In genomic region chr2:99488999-99489757, GRCh38 we compare ENCODE assay signal across 8 cellular contexts. TPM values are rescaled to one million over a fixed set of nuclear protein-coding genes. Genes with fewer than 3 reads are reported as not detected.
DNase-seq lines count a peak whose midpoint lies in the region; ATAC-seq and TF ChIP-seq lines count a peak whose summit lies in the region.

No MANE protein-coding gene starts in this region.

- H3K27me3 ChIP-seq in DOHH2 (ENCODE audit: control insufficient read depth, low read length) (0 out of 2 replicates have a peak, but pooled peaks cover 3% of the 10 kb centered on the region), HUES64 (ENCODE audit: insufficient read depth, low read length) (no peaks in the 10 kb centered on the region), brain microvascular endothelial cell (replicated peaks) (no peaks in the 10 kb centered on the region), iPS-18a (ENCODE audit: control insufficient read depth, insufficient read depth, low read length) (no peaks in the 10 kb centered on the region)

- peaks cover 5% of the 10 kb centered on the region for H3K36me3 Mint-ChIP-seq in T-helper 1 cell treated with Interleukin-12 subunit alpha and Interleukin-12 subunit beta and Interleukin-4 antibody, amounts not matched to agents 30 μg/mL and 1 μg/mL, for 36 hours (ENCODE audit: low read depth)

- H3K36me3 ChIP-seq in DOHH2 (ENCODE audit: control insufficient read depth, low read length) (peaks cover 23% of the 10 kb centered on the region), HUES64 (ENCODE audit: insufficient read depth, low read length) (no peaks in the 10 kb centered on the region), brain microvascular endothelial cell (replicated peaks) (no peaks in the 10 kb centered on the region), iPS-18a (ENCODE audit: control insufficient read depth, low read depth, low read length) (no peaks in the 10 kb centered on the region)

- peak overlapping the region; percentile 82 for H3K9ac ChIP-seq in HUES64 (ENCODE audit: low read depth, low read length)
- H3K9ac ChIP-seq in iPS-18a (ENCODE audit: low read length) = peak overlapping the region; percentile 80

- H3K27ac Mint-ChIP-seq in T-helper 1 cell treated with Interleukin-12 subunit alpha and Interleukin-12 subunit beta and Interleukin-4 antibody, amounts not matched to agents 30 μg/mL and 1 μg/mL, for 36 hours = peak overlapping the region; percentile 98

- peaks cover 26% of the 10 kb centered on the region; the same call in 1 of the 2 replicates for H4K20me1 ChIP-seq in DOHH2 (ENCODE audit: control insufficient read depth, insufficient read depth, low read depth, low read length)

- H3K4me2 ChIP-seq in DOHH2 (ENCODE audit: low read length) = peak overlapping the region; percentile 77

- H3K27ac ChIP-seq in DOHH2 (ENCODE audit: low read depth, low read length) = 0 out of 2 replicates have a peak overlapping the region, but pooled peaks have one; percentile 19
- H3K27ac ChIP-seq in HUES64 (ENCODE audit: low read depth, low read length) = peak overlapping the region; percentile 92; the same call in 1 of the 2 replicates
- peak overlapping the region; percentile 90 for H3K27ac ChIP-seq in brain microvascular endothelial cell
- H3K27ac ChIP-seq in iPS-18a (ENCODE audit: low read length) = no peak overlapping the region

- no peaks in the 10 kb centered on the region for H3K9me3 Mint-ChIP-seq in T-helper 1 cell treated with Interleukin-12 subunit alpha and Interleukin-12 subunit beta and Interleukin-4 antibody, amounts not matched to agents 30 μg/mL and 1 μg/mL, for 36 hours

- H3K4me3 ChIP-seq in DOHH2 (ENCODE audit: low read length) = peak overlapping the region; percentile 99
- H3K4me3 ChIP-seq in HUES64 (ENCODE audit: low read length) = peak overlapping the region; percentile 73
- H3K4me3 ChIP-seq in brain microvascular endothelial cell (ENCODE audit: low read depth, low read length) = peak overlapping the region; percentile 83
- peak overlapping the region; percentile 80 for H3K4me3 ChIP-seq in iPS-18a (ENCODE audit: low read length)
- H3K4me3 ChIP-seq in skeletal muscle cell (ENCODE audit: low read depth, low read length) = peak overlapping the region; percentile 84

- H3K9me3 ChIP-seq in DOHH2 (ENCODE audit: control insufficient read depth, insufficient read depth, low read length) (no peaks in the 10 kb centered on the region), HUES64 (ENCODE audit: insufficient read depth, low read depth, low read length) (no peaks in the 10 kb centered on the region), iPS-18a (ENCODE audit: control insufficient read depth, low read depth, low read length) (no peaks in the 10 kb centered on the region)

- peaks cover 4% of the 10 kb centered on the region for H3K27me3 Mint-ChIP-seq in T-helper 1 cell treated with Interleukin-12 subunit alpha and Interleukin-12 subunit beta and Interleukin-4 antibody, amounts not matched to agents 30 μg/mL and 1 μg/mL, for 36 hours (ENCODE audit: low read depth)

- H3K79me2 ChIP-seq in DOHH2 (ENCODE audit: control insufficient read depth, low read length) = peaks cover 52% of the 10 kb centered on the region

- DNase-seq in brain microvascular endothelial cell (peak; percentile 25), skeletal muscle cell (ENCODE audit: low read depth) (no peak), NCI-H2107 (lab: John Stamatoyannopoulos, UW) (no peak)

- H3K4me3 Mint-ChIP-seq in T-helper 1 cell treated with Interleukin-12 subunit alpha and Interleukin-12 subunit beta and Interleukin-4 antibody, amounts not matched to agents 30 μg/mL and 1 μg/mL, for 36 hours = peak overlapping the region; percentile 94

- H3K4me1 Mint-ChIP-seq in T-helper 1 cell treated with Interleukin-12 subunit alpha and Interleukin-12 subunit beta and Interleukin-4 antibody, amounts not matched to agents 30 μg/mL and 1 μg/mL, for 36 hours (ENCODE audit: low read depth) = peaks cover 30% of the 10 kb centered on the region

- no peak for TF ChIP-seq CTCF in DOHH2 (IDR thresholded peaks at IDR 0.05; ENCODE audit: low read depth, low read length, poor library complexity, severe bottlenecking)
- TF ChIP-seq CTCF in brain microvascular endothelial cell (IDR thresholded peaks at IDR 0.05; ENCODE audit: low read depth, low read length, missing control alignments) = no peak

- ATAC-seq in GM21447 (IDR thresholded peaks at IDR 0.05; ENCODE audit: unreplicated experiment) = peak; percentile 30

- WGBS in HUES64 = under 1% methylated on average over 93 of the region's 95 CpGs

- in situ Hi-C loops in brain microvascular endothelial cell (cut with HindIII; ENCODE audit: low pct_ligation_motif_present, low sequenced_read_pairs) = no loop called here

- peaks cover 44% of the 10 kb centered on the region for H3K4me1 ChIP-seq in DOHH2 (ENCODE audit: control insufficient read depth, low read length)
- peaks cover 25% of the 10 kb centered on the region; the same call in 1 of the 2 replicates for H3K4me1 ChIP-seq in HUES64 (ENCODE audit: insufficient read depth, low read length)
- peaks cover 11% of the 10 kb centered on the region for H3K4me1 ChIP-seq in iPS-18a (ENCODE audit: control insufficient read depth, low read depth, low read length)

- no peaks in the 10 kb centered on the region for H3F3A ChIP-seq in DOHH2 (ENCODE audit: control insufficient read depth, insufficient read depth)

- H3K9me2 ChIP-seq in DOHH2 (replicated peaks; ENCODE audit: control insufficient read depth, low read length) = no peaks in the 10 kb centered on the region

RNA-seq across cellular contexts. Expression of gene REV1, which starts 0.6 kb away (rescaled TPM):
- 19.5 TPM for polyA plus RNA-seq in HUES64 (2013, experiment 1 of 2)
- 17.9 TPM for polyA plus RNA-seq in HUES64 (2013, experiment 2 of 2)
